ENCODE assay signal across 1 cellular context in the genomic region with DNA sequence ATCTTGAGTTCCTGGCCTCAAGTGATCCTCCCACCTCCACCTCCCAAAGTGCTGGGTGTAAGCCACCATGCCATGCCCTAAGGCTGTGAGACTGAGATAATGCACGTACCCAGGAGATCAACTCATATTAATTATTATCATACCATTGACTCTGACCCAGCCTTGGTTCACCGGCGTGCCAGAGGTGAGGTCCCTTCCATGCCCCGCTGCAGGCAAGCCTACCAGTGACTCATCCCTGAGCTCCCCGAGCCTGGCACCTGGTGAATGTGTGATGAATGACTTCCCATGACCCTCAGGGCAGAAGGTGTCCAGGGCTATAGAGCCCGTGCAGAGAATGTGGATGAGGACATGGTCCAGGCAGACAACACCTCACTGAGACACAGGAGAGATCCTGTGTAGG.
TF ChIP-seq lines count a peak whose summit lies in the region.

No MANE protein-coding gene starts in this region.

TF ChIP-seq in A549, 52 proteins besides CTCF, POLR2A, EP300 and RAD21 (continued from another document):
- TF ChIP-seq GATA3 (IDR thresholded peaks at IDR 0.05; ENCODE audit: borderline replicate concordance) = peak; percentile 18; the same call in 1 of the 2 replicates
- TF ChIP-seq TFCP2L1 (CRISPR knock-in tag; IDR thresholded peaks at IDR 0.05) = no peak
- no peak for TF ChIP-seq FOSL2 (IDR thresholded peaks at IDR 0.05)
- peak; percentile 72 for TF ChIP-seq FOSL2 (CRISPR knock-in tag; IDR thresholded peaks at IDR 0.05)
- no peak for TF ChIP-seq MAFK (IDR thresholded peaks at IDR 0.05; ENCODE audit: partially characterized antibody)
